In genomic region chr4:93029774-93030173, GRCh38 we compare ENCODE assay signal across 21 cellular contexts.
"Had no signal": no experiment of that assay in that cellular context is flagged by ENCODE, and none has a peak within 500 bp of the region (broad histone marks: within the 10 kb centered on the region; RNA-seq: fewer than 3 reads in every experiment).

No MANE protein-coding gene starts in this region.

- H3K27me3 ChIP-seq: foreskin keratinocyte, left lung, neural progenitor cell, upper lobe of left lung had no signal

- H3K27ac ChIP-seq: foreskin keratinocyte, left lung, neural progenitor cell, upper lobe of left lung had no signal

- H3K4me2 ChIP-seq: neural progenitor cell had no signal

- DNase-seq: activated B cell treated with CpG ODN at 0.5 μM for 24 hours; activated CD4-positive, alpha-beta T cell treated with anti-CD3 and anti-CD28 coated beads for 36 hours; activated CD4-positive, alpha-beta T cell treated with anti-CD3 and anti-CD28 coated beads, Interleukin-2, amount 50 U/mL, for 4 hours; activated CD8-positive, alpha-beta memory T cell treated with anti-CD3 and anti-CD28 coated beads for 24 hours; activated CD8-positive, alpha-beta memory T cell treated with anti-CD3 and anti-CD28 coated beads, Interleukin-2, amount 50 U/mL, for 48 hours; activated naive CD4-positive, alpha-beta T cell treated with Interleukin-2 at 50 U/mL for 16 hours; activated naive CD8-positive, alpha-beta T cell treated with anti-CD3 and anti-CD28 coated beads for 36 hours; activated T-cell treated with anti-CD3 and anti-CD28 coated beads, Interleukin-2, amount 50 U/mL, for 4 hours; central memory CD4-positive, alpha-beta T cell; effector memory CD4-positive, alpha-beta T cell; foreskin keratinocyte; kidney; left lung; naive thymus-derived CD8-positive, alpha-beta T cell; retina; stimulated activated CD4-positive, alpha-beta T cell treated with anti-CD3 and anti-CD28 coated beads, Interleukin-4, amount 100 ng/mL, for 24 hours; stimulated activated naive CD4-positive, alpha-beta T cell treated with Interleukin-2 at 50 U/mL for 16 hours; T1000; upper lobe of left lung had no signal

- H3K36me3 ChIP-seq: left lung, neural progenitor cell, upper lobe of left lung had no signal

- H2AFZ ChIP-seq: neural progenitor cell had no signal

- H3K4me3 ChIP-seq: left lung, lung, neural progenitor cell, upper lobe of left lung had no signal

- H3K9ac ChIP-seq: neural progenitor cell had no signal

- H3K4me1 ChIP-seq: foreskin keratinocyte, left lung, neural progenitor cell, upper lobe of left lung had no signal

- H3K9me3 ChIP-seq: left lung, upper lobe of left lung had no signal
